ENCODE assay signal across 1 cellular context in the genomic region with DNA sequence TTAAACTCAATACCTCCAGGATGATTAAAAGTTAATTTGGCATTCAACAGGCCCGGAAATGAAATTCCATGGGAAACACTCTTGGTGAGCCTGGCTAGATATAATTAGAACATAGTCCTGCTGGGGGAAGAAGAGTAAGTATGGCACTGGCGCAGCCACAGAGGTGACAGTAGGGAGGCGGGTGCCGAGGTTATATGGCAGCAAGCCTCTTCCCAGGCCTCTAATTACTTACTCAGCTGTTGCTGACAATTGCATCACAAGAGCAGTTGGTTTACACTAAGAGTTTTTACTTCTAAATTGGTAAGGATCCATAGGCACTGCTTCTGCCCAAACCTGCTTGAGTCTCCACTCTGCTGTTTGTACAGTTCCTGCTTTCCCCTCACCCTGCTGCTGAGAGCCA.
TF ChIP-seq lines count a peak whose summit lies in the region.

No MANE protein-coding gene starts in this region.

TF ChIP-seq in IMR-90, 13 proteins besides CTCF, POLR2A, EP300 and RAD21:
- TF ChIP-seq CEBPB (IDR thresholded peaks at IDR 0.05; ENCODE audit: low read depth, low read length) (peak; percentile 58), MAZ (IDR thresholded peaks at IDR 0.05; ENCODE audit: borderline replicate concordance, low read depth, low read length) (no peak)
